In genomic region chr17:72118588-72119279, GRCh38 we compare ENCODE assay signal across 8 cellular contexts. TPM values are rescaled to one million over a fixed set of nuclear protein-coding genes. Genes with fewer than 3 reads are reported as not detected.
A peak's percentile ranks its signal among the peaks of the same experiment; 100 is the strongest.
DNase-seq lines count a peak whose midpoint lies in the region; ATAC-seq, FAIRE-seq and TF ChIP-seq lines count a peak whose summit lies in the region.

No MANE protein-coding gene starts in this region.

- TF ChIP-seq CTCF in OCI-LY1 (IDR thresholded peaks at IDR 0.05; ENCODE audit: low read length) = peak; percentile 82
- TF ChIP-seq CTCF in keratinocyte (optimal IDR thresholded peaks at IDR 0.05 in 1 of 3, IDR thresholded peaks at IDR 0.05 in 1 of 3, conservative IDR thresholded peaks at IDR 0.05 in 1 of 3; ENCODE audit: extremely low read depth in 1 of 3, insufficient read depth in 2 of 3, low read length in 3 of 3) = peak; percentile 69 to 90 (median 78)

- H3K9ac ChIP-seq in OCI-LY1 (ENCODE audit: low read length) = no peak overlapping the region
- peak overlapping the region; percentile 49 for H3K9ac ChIP-seq in keratinocyte (ENCODE audit: control insufficient read depth, extremely low read depth, insufficient read depth, low read length)
- no peak overlapping the region for H3K9ac ChIP-seq in subcutaneous abdominal adipose tissue (ENCODE audit: low read length in 5 of 5)

- H4K20me1 ChIP-seq in OCI-LY1 (ENCODE audit: insufficient read depth, low read length) = no peaks in the 10 kb centered on the region
- peaks cover 22% of the 10 kb centered on the region for H4K20me1 ChIP-seq in keratinocyte (ENCODE audit: control insufficient read depth, extremely low read depth, insufficient read depth, low read length)

- H2AFZ ChIP-seq in OCI-LY1 (ENCODE audit: low read length) (no peak overlapping the region), keratinocyte (ENCODE audit: control insufficient read depth, low read length) (peak overlapping the region; percentile 81)

- no peaks in the 10 kb centered on the region for H3K9me1 ChIP-seq in keratinocyte (ENCODE audit: control insufficient read depth, extremely low read depth, insufficient read depth, low read length)

- H3K4me3 ChIP-seq in OCI-LY1 (ENCODE audit: low read depth, low read length, poor library complexity, severe bottlenecking) = no peak overlapping the region
- H3K4me3 ChIP-seq in keratinocyte (ENCODE audit: control insufficient read depth in 2 of 3, extremely low read depth in 1 of 3, insufficient read depth in 2 of 3, low read depth in 1 of 3, low read length in 3 of 3) = peak overlapping the region; percentile 9 to 76 (median 38)
- peak overlapping the region; percentile 41 to 54 (median 42) for H3K4me3 ChIP-seq in subcutaneous abdominal adipose tissue (ENCODE audit: low read depth in 1 of 5, low read length in 5 of 5)

- CTCF ChIA-PET in HEK293T (lab: Yijun Ruan, JAX) = interaction anchor here (0.6 kb wide), 1 partner anchor 338 kb away, joined by 3 read pairs; no protein-coding TSS in a partner anchor

- no peaks in the 10 kb centered on the region for H3F3A ChIP-seq in OCI-LY1 (ENCODE audit: insufficient read depth, low read length)

- H3K27ac ChIP-seq in OCI-LY1 (ENCODE audit: low read depth, low read length, poor library complexity, severe bottlenecking) (no peak overlapping the region), caudate nucleus (ENCODE audit: low read depth, low read length) (peak overlapping the region; percentile 2), keratinocyte (ENCODE audit: control insufficient read depth, insufficient read depth, low read length) (no peak overlapping the region), subcutaneous abdominal adipose tissue (ENCODE audit: low read depth, low read length) (no peak overlapping the region)

- ATAC-seq in HG03432 (IDR thresholded peaks at IDR 0.05; ENCODE audit: unreplicated experiment) = no peak
- ATAC-seq in HG03378 (IDR thresholded peaks at IDR 0.05; ENCODE audit: unreplicated experiment) = no peak

- H3K4me1 ChIP-seq in OCI-LY1 (ENCODE audit: insufficient read depth, low read length, severe bottlenecking) = no peaks in the 10 kb centered on the region
- H3K4me1 ChIP-seq in keratinocyte (ENCODE audit: control insufficient read depth, extremely low read depth, insufficient read depth, low read length) = peaks cover 32% of the 10 kb centered on the region
- H3K4me1 ChIP-seq in subcutaneous abdominal adipose tissue (ENCODE audit: control insufficient read depth in 5 of 5, insufficient read depth in 5 of 5, low read length in 5 of 5) = peaks cover 0 to 60% (median 51%) of the 10 kb centered on the region in 5 donors

- no peaks in the 10 kb centered on the region for H3K9me3 ChIP-seq in OCI-LY1 (ENCODE audit: low read length)
- H3K9me3 ChIP-seq in keratinocyte (ENCODE audit: control insufficient read depth, low read depth, low read length) = no peaks in the 10 kb centered on the region
- no peaks in the 10 kb centered on the region for H3K9me3 ChIP-seq in subcutaneous abdominal adipose tissue (ENCODE audit: control insufficient read depth in 5 of 5, low read length in 5 of 5)

- H3K27me3 ChIP-seq in OCI-LY1 (ENCODE audit: insufficient read depth, low read length) = peaks cover 11% of the 10 kb centered on the region; the same call in 1 of the 2 replicates
- H3K27me3 ChIP-seq in keratinocyte (ENCODE audit: control insufficient read depth, extremely low read depth, insufficient read depth, low read length) = peaks cover 19% of the 10 kb centered on the region
- H3K27me3 ChIP-seq in subcutaneous abdominal adipose tissue (ENCODE audit: control insufficient read depth in 5 of 5, insufficient read depth in 4 of 5, low read length in 5 of 5) = peaks cover 32 to 62% (median 48%) of the 10 kb centered on the region in 5 donors

- FAIRE-seq in keratinocyte (lab: Jason Lieb, UNC) = peak; percentile 86

- no peaks in the 10 kb centered on the region for H3K36me3 ChIP-seq in OCI-LY1 (ENCODE audit: insufficient read depth, low read length)
- peaks cover 4 to 11% of the 10 kb centered on the region in 2 experiments for H3K36me3 ChIP-seq in keratinocyte (ENCODE audit: control insufficient read depth in 2 of 2, extremely low read depth in 1 of 2, insufficient read depth in 2 of 2, low read length in 2 of 2)
- H3K36me3 ChIP-seq in subcutaneous abdominal adipose tissue (ENCODE audit: control insufficient read depth in 5 of 5, insufficient read depth in 5 of 5, low read length in 5 of 5) = no peaks in the 10 kb centered on the region

- no peaks in the 10 kb centered on the region for H3K9me2 ChIP-seq in OCI-LY1 (ENCODE audit: low read depth, low read length)

- POLR2A ChIA-PET in HEK293T (lab: Yijun Ruan, JAX) = no interaction called here

- H3K79me2 ChIP-seq in OCI-LY1 (ENCODE audit: insufficient read depth, low read length) (no peaks in the 10 kb centered on the region), keratinocyte (ENCODE audit: control insufficient read depth, insufficient read depth, low read length) (peaks cover 26% of the 10 kb centered on the region)

- H3K4me2 ChIP-seq in OCI-LY1 (ENCODE audit: low read length) = no peak overlapping the region
- peak overlapping the region; percentile 64 for H3K4me2 ChIP-seq in keratinocyte (ENCODE audit: control insufficient read depth, extremely low read depth, insufficient read depth, low read depth, low read length)

- DNase-seq in D341Med (ENCODE audit: low spot score) = peak; percentile 74
- DNase-seq in HEK293T (ENCODE audit: extremely low spot score) = peak; percentile 62
- peak in 52 of 61 donors; percentile 20 to 92 (median 68) for DNase-seq in caudate nucleus (lab: John Stamatoyannopoulos, UW)
- DNase-seq in keratinocyte (ENCODE audit: low read depth, low spot score) = no peak

- dilution Hi-C loops in keratinocyte (cut with MboI; ENCODE audit: extremely low pct_ligation_motif_present, low sequenced_read_pairs) = no loop called here

TF ChIP-seq in HEK293T, 16 proteins besides CTCF, POLR2A, EP300 and RAD21:
- no peak for TF ChIP-seq FOXA1 (IDR thresholded peaks at IDR 0.05)
- TF ChIP-seq ELF4 (IDR thresholded peaks at IDR 0.05) = no peak
- TF ChIP-seq SP1 (IDR thresholded peaks at IDR 0.05) = no peak

RNA-seq across cellular contexts. Expression of gene SOX9, which starts 2.1 kb away (rescaled TPM):
- 9.2 to 47.3 TPM (median 15.8 TPM) in 3 replicates for polyA plus RNA-seq in keratinocyte
- polyA plus RNA-seq in keratinocyte (2011; ENCODE audit: low read depth) = 32.8 TPM
- 16.7 and 18.7 TPM in 2 replicates for polyA plus RNA-seq in keratinocyte (2011; cell fraction: cytosol; rRNA removed)
- polyA plus RNA-seq in keratinocyte (2011; cell fraction: nucleus; rRNA removed) = 45.0 and 49.8 TPM in 2 replicates
- polyA plus RNA-seq in keratinocyte (2012; ENCODE audit: low replicate concordance) = 53.1 and 101 TPM in 2 replicates
- polyA minus RNA-seq in keratinocyte = 7.0 to 54.7 TPM (median 14.0 TPM) in 3 replicates
- 57.7 TPM for polyA minus RNA-seq in keratinocyte (2011; cell fraction: cytosol; rRNA and poly(A)+ RNA removed)
- polyA minus RNA-seq in keratinocyte (2011; cell fraction: nucleus; rRNA and poly(A)+ RNA removed) = 63.2 and 68.6 TPM in 2 replicates
